Comparison of ENCODE assay signal across 8 cellular contexts in genomic region chr2:9333591-9334171, GRCh38.
DNase-seq lines count a peak whose midpoint lies in the region; ATAC-seq and TF ChIP-seq lines count a peak whose summit lies in the region.

No MANE protein-coding gene starts in this region.

- CTCF ChIA-PET in HEK293 (lab: Yijun Ruan, JAX), result interaction anchor here (0.6 to 2.9 kb wide), 15 partner anchors 9 to 237 kb away, joined by 3 to 20 read pairs (median 3); no protein-coding TSS in a partner anchor

- H3K9me3 ChIP-seq in HEK293 (ENCODE audit: control insufficient read depth, insufficient read depth, low read depth, low read length) (no peaks in the 10 kb centered on the region), NT2/D1 (ENCODE audit: insufficient read depth, low read length) (no peaks in the 10 kb centered on the region), tibial artery (no peaks in the 10 kb centered on the region)

- intact Hi-C loops in tibial artery (cut with DNase I; ENCODE audit: low total_unique reads), result loop anchor here (2.0 kb wide), 2 partner anchors 127 to 191 kb away; partner anchors contain the start of gene ASAP2

- H3K4me1 Mint-ChIP-seq in chondrocyte (ENCODE audit: low read depth), result peaks cover 63% of the 10 kb centered on the region

- H3K27me3 ChIP-seq in NT2/D1 (ENCODE audit: insufficient read depth, insufficient read length) (no peaks in the 10 kb centered on the region), tibial artery (no peaks in the 10 kb centered on the region)

- H3K27ac ChIP-seq in HEK293 (ENCODE audit: extremely low read depth, low read depth, low read length), result no peak overlapping the region
- peak overlapping the region; percentile 33 to 45 for H3K27ac ChIP-seq in tibial artery

- H3K36me3 ChIP-seq in HEK293 (ENCODE audit: control insufficient read depth in 2 of 2, insufficient read depth in 1 of 2, low read length in 2 of 2) (peaks cover 0 to 23% of the 10 kb centered on the region in 2 experiments; a peak in 1 of 3 replicates), NT2/D1 (ENCODE audit: insufficient read depth, insufficient read length, low read length) (peaks cover 10% of the 10 kb centered on the region), tibial artery (peaks cover 0 to 7% (median 6%) of the 10 kb centered on the region in 3 donors)

- no peak overlapping the region for H3K4me3 ChIP-seq in HEK293 (ENCODE audit: low read depth, low read length)
- no peak overlapping the region for H3K4me3 ChIP-seq in NT2/D1 (ENCODE audit: insufficient read length, low read depth)
- no peak overlapping the region for H3K4me3 ChIP-seq in tibial artery

- peaks cover 31% of the 10 kb centered on the region for H3K36me3 Mint-ChIP-seq in chondrocyte (ENCODE audit: low read depth)

- no peaks in the 10 kb centered on the region for H3K27me3 Mint-ChIP-seq in chondrocyte (ENCODE audit: low read depth)

- no peak overlapping the region for H3K4me3 Mint-ChIP-seq in chondrocyte (ENCODE audit: unreplicated experiment)

- peak overlapping the region; percentile 83 for H3K27ac Mint-ChIP-seq in chondrocyte (ENCODE audit: unreplicated experiment)

- POLR2A ChIA-PET in HEK293 (lab: Yijun Ruan, JAX), result interaction anchor here (0.6 kb wide), 1 partner anchor 138 kb away, joined by 3 read pairs; no protein-coding TSS in a partner anchor

- ATAC-seq in left lobe of liver, result peak; percentile 71
- ATAC-seq in HG03460 (IDR thresholded peaks at IDR 0.05; ENCODE audit: unreplicated experiment), result no peak

- no peak overlapping the region for H3K9ac ChIP-seq in NT2/D1 (ENCODE audit: insufficient read length, low read depth)

- peak; percentile 51 for DNase-seq in CD1c-positive myeloid dendritic cell (ENCODE audit: extremely low spot score)
- DNase-seq in NT2/D1 (ENCODE audit: low read depth, low spot score), result peak; percentile 40
- DNase-seq in chondrocyte (ENCODE audit: low spot score), result no peak
- peak; percentile 70 for DNase-seq in left lobe of liver (ENCODE audit: low spot score)
- peak; percentile 70 to 86 for DNase-seq in tibial artery
- DNase-seq in activated CD8-positive, alpha-beta memory T cell treated with anti-CD3 and anti-CD28 coated beads, Interleukin-2, amount 50 U/mL, for 4 hours, result no peak

- H3K9me3 Mint-ChIP-seq in chondrocyte (ENCODE audit: low read depth), result no peaks in the 10 kb centered on the region

- H3K4me1 ChIP-seq in HEK293 (ENCODE audit: control insufficient read depth, insufficient read depth, low read length) (peaks cover 11% of the 10 kb centered on the region), NT2/D1 (ENCODE audit: insufficient read depth, insufficient read length) (no peaks in the 10 kb centered on the region), tibial artery (peaks cover 0 to 47% (median 10%) of the 10 kb centered on the region in 4 donors)

- TF ChIP-seq CTCF in HEK293 (tag by site-specific recombination; IDR thresholded peaks at IDR 0.05) (peak; percentile 53), chondrocyte (IDR thresholded peaks at IDR 0.05) (peak; percentile 89), tibial artery (IDR thresholded peaks at IDR 0.05) (peak; percentile 79)

TF ChIP-seq in HEK293, 187 proteins besides CTCF, POLR2A, EP300 and RAD21 (continues in another document):
- TF ChIP-seq ZNF362 (tag by site-specific recombination; IDR thresholded peaks at IDR 0.05) (peak; percentile 96), ZNF610 (tag by site-specific recombination; IDR thresholded peaks at IDR 0.05; ENCODE audit: borderline replicate concordance) (no peak), ZNF654 (tag by site-specific recombination; IDR thresholded peaks at IDR 0.05; ENCODE audit: low read depth) (peak; percentile 58), ZNF521 (tag by site-specific recombination; IDR thresholded peaks at IDR 0.05) (no peak), ZNF660 (tag by site-specific recombination; IDR thresholded peaks at IDR 0.05) (0 out of 2 replicates have a peak, but pooled peaks have one; percentile 27), ZNF416 (tag by site-specific recombination; IDR thresholded peaks at IDR 0.05) (no peak), ZNF626 (tag by site-specific recombination; IDR thresholded peaks at IDR 0.05) (no peak), OSR2 (tag by site-specific recombination; IDR thresholded peaks at IDR 0.05) (no peak), ZNF366 (tag by site-specific recombination; conservative IDR thresholded peaks at IDR 0.05) (no peak), ZBTB17 (tag by site-specific recombination; IDR thresholded peaks at IDR 0.05) (peak; percentile 74), ZNF423 (tag by site-specific recombination; IDR thresholded peaks at IDR 0.05) (no peak), ZSCAN30 (tag by site-specific recombination; IDR thresholded peaks at IDR 0.05) (0 out of 2 replicates have a peak, but pooled peaks have one; percentile 19), SETDB1 (IDR thresholded peaks at IDR 0.05; ENCODE audit: insufficient read length, low read length) (no peak), GLIS1 (tag by site-specific recombination; IDR thresholded peaks at IDR 0.05) (no peak), ZBTB1 (tag by site-specific recombination; IDR thresholded peaks at IDR 0.05) (no peak), ZNF155 (tag by site-specific recombination; IDR thresholded peaks at IDR 0.05) (no peak), ZSCAN23 (tag by site-specific recombination; IDR thresholded peaks at IDR 0.05) (no peak), ZNF701 (tag by site-specific recombination; IDR thresholded peaks at IDR 0.05) (no peak), ZNF549 (tag by site-specific recombination; IDR thresholded peaks at IDR 0.05) (no peak), SP7 (tag by site-specific recombination; IDR thresholded peaks at IDR 0.05) (no peak), ZNF768 (tag by site-specific recombination; IDR thresholded peaks at IDR 0.05) (no peak), ZNF248 (tag by site-specific recombination; IDR thresholded peaks at IDR 0.05) (no peak), BCL11B (tag by site-specific recombination; IDR thresholded peaks at IDR 0.05; ENCODE audit: low read depth) (no peak), ZBTB8A (tag by site-specific recombination; IDR thresholded peaks at IDR 0.05) (no peak), ZNF707 (tag by site-specific recombination; IDR thresholded peaks at IDR 0.05) (no peak), KLF7 (tag by site-specific recombination; IDR thresholded peaks at IDR 0.05; ENCODE audit: borderline replicate concordance) (no peak), KLF9 (tag by site-specific recombination; IDR thresholded peaks at IDR 0.05; ENCODE audit: low read depth) (no peak), EGR2 (tag by site-specific recombination; IDR thresholded peaks at IDR 0.05; ENCODE audit: low read depth) (peak; percentile 22; the same call in 1 of the 2 replicates)
- TF ChIP-seq, protein P1, sequence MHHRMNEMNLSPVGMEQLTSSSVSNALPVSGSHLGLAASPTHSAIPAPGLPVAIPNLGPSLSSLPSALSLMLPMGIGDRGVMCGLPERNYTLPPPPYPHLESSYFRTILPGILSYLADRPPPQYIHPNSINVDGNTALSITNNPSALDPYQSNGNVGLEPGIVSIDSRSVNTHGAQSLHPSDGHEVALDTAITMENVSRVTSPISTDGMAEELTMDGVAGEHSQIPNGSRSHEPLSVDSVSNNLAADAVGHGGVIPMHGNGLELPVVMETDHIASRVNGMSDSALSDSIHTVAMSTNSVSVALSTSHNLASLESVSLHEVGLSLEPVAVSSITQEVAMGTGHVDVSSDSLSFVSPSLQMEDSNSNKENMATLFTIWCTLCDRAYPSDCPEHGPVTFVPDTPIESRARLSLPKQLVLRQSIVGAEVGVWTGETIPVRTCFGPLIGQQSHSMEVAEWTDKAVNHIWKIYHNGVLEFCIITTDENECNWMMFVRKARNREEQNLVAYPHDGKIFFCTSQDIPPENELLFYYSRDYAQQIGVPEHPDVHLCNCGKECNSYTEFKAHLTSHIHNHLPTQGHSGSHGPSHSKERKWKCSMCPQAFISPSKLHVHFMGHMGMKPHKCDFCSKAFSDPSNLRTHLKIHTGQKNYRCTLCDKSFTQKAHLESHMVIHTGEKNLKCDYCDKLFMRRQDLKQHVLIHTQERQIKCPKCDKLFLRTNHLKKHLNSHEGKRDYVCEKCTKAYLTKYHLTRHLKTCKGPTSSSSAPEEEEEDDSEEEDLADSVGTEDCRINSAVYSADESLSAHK (tag by site-specific recombination; IDR thresholded peaks at IDR 0.05), result no peak
- TF ChIP-seq, protein P2, sequence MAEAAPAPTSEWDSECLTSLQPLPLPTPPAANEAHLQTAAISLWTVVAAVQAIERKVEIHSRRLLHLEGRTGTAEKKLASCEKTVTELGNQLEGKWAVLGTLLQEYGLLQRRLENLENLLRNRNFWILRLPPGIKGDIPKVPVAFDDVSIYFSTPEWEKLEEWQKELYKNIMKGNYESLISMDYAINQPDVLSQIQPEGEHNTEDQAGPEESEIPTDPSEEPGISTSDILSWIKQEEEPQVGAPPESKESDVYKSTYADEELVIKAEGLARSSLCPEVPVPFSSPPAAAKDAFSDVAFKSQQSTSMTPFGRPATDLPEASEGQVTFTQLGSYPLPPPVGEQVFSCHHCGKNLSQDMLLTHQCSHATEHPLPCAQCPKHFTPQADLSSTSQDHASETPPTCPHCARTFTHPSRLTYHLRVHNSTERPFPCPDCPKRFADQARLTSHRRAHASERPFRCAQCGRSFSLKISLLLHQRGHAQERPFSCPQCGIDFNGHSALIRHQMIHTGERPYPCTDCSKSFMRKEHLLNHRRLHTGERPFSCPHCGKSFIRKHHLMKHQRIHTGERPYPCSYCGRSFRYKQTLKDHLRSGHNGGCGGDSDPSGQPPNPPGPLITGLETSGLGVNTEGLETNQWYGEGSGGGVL (tag by site-specific recombination; IDR thresholded peaks at IDR 0.05), result no peak

Comparison
In these comparisons a context has a peak if more than half of its experiments do, and no peak if none do; other contexts are left out.
1. DNase-seq: peak in CD1c-positive myeloid dendritic cell (single experiment), NT2/D1 (single experiment), left lobe of liver (single experiment) and tibial artery (2 of 2); none in chondrocyte (single experiment) and activated CD8-positive, alpha-beta memory T cell treated with anti-CD3 and anti-CD28 coated beads, Interleukin-2, amount 50 U/mL, for 4 hours (single experiment).
2. Peak in every context shown above with its lines, with median percentiles within 50 percentile points of each other: CTCF ChIP-seq.